ENCODE assay signal across 9 cellular contexts in the genomic region with DNA sequence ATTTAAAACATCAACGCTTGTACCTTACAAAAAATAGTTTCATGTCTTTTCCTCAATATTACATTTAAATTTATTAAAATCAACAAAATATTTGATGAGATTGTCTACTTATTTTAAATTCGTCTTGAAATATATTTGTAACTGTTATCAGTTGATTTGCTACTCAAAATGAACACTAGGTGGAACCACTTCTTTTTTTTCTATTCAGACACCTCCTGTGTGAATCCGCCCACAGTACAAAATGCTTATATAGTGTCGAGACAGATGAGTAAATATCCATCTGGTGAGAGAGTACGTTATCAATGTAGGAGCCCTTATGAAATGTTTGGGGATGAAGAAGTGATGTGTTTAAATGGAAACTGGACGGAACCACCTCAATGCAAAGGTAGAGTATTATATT. TPM values are rescaled to one million over a fixed set of nuclear protein-coding genes. Genes with fewer than 3 reads are reported as not detected.
DNase-seq lines count a peak whose midpoint lies in the region; ATAC-seq, FAIRE-seq and TF ChIP-seq lines count a peak whose summit lies in the region.
"Not testable (repeated sequence)": the region's sequence is repeated elsewhere in the genome, so short reads cannot be mapped to it uniquely, and the experiment has no call there.
"Had no signal": no experiment of that assay in that cellular context is flagged by ENCODE, and none has a peak within 500 bp of the region (broad histone marks: within the 10 kb centered on the region; RNA-seq: fewer than 3 reads in every experiment).

No MANE protein-coding gene starts in this region.

- H3K9me3 ChIP-seq in pancreas: not testable (repeated sequence)

- 17 to 24% methylated on average over 6 of the region's 6 CpGs for WGBS in pancreas, 2 donors

- TF ChIP-seq CTCF in pancreas (IDR thresholded peaks at IDR 0.05): not testable (repeated sequence)

- H3K4me3 ChIP-seq in pancreas: not testable (repeated sequence)

- ATAC-seq in GM19328 (IDR thresholded peaks at IDR 0.05; ENCODE audit: unreplicated experiment): peak; percentile 82
- ATAC-seq in HG02981 (IDR thresholded peaks at IDR 0.05; ENCODE audit: unreplicated experiment): peak; percentile 94
- ATAC-seq in pancreas: not testable (repeated sequence)

- H3K4me1 ChIP-seq in pancreas: not testable (repeated sequence)

- FAIRE-seq in TTC549 (lab: Jason Lieb, UNC) (peak; percentile 99), pancreas (lab: Jason Lieb, UNC) (peak; percentile 80)

- H3K27ac ChIP-seq in pancreas: not testable (repeated sequence)

- H3K36me3 ChIP-seq in pancreas: not testable (repeated sequence)

- DNase-seq in DMS153 (lab: John Stamatoyannopoulos, UW) (peak; percentile 76), M059J (ENCODE audit: low read depth) (peak; percentile 56), NCI-H524 (lab: John Stamatoyannopoulos, UW) (peak; percentile 38 to 67), fibroblast of peridontal ligament (ENCODE audit: extremely low read depth) (peak; percentile 55)
- DNase-seq in pancreas: not testable (repeated sequence)

- not testable (repeated sequence) for H3K27me3 ChIP-seq in pancreas

- intact Hi-C loops in pancreas (cut with DNase I): not testable (repeated sequence)

RNA-seq across cellular contexts. Expression of gene CFHR3, which starts 31.4 kb away (rescaled TPM):
- not detected in 2 replicates for total RNA-seq in M059J (2014; rRNA removed; shearing (Covaris generic))
- total RNA-seq in pancreas: under 1 TPM in 2 of 6 donors, not detected in 4; 0.09 TPM
- polyA plus RNA-seq in pancreas: under 1 TPM in 1 of 2 donors, not detected in 1; 0.15 TPM
- total RNA-seq: T-helper 2 cell treated with Interferon-gamma antibody and Interleukin-4, amounts not matched to agents 100 ng/mL and 5 ng/mL, for 36 hours had no signal
